ENCODE assay signal across 8 cellular contexts in genomic region chr9:131503626-131504465, GRCh38. TPM values are rescaled to one million over a fixed set of nuclear protein-coding genes. Genes with fewer than 3 reads are reported as not detected.
A peak's percentile ranks its signal among the peaks of the same experiment; 100 is the strongest.
DNase-seq lines count a peak whose midpoint lies in the region; ATAC-seq and TF ChIP-seq lines count a peak whose summit lies in the region.

No MANE protein-coding gene starts in this region.

- no peak for TF ChIP-seq CTCF in BE2C (IDR thresholded peaks at IDR 0.05; ENCODE audit: low read depth, low read length)
- no peak for TF ChIP-seq CTCF in WERI-Rb-1 (IDR thresholded peaks at IDR 0.05; ENCODE audit: low read depth, low read length)

- H3K36me3 Mint-ChIP-seq in stimulated activated memory B cell treated with anti-CD40 and anti-IgM and Interleukin-4, amounts not matched to agents 10 μg/mL and 1 μg/mL and 100 μg/mL, for 72 hours = peaks cover 15% of the 10 kb centered on the region

- peak overlapping the region; percentile 83 for H3K4me2 ChIP-seq in mesenchymal stem cell (ENCODE audit: low read length, poor library complexity, severe bottlenecking)

- H3K36me3 ChIP-seq in BE2C (peaks cover 23% of the 10 kb centered on the region), WERI-Rb-1 (peaks cover 45% of the 10 kb centered on the region), mesenchymal stem cell (ENCODE audit: control insufficient read depth in 1 of 2, insufficient read depth in 2 of 2, low read depth in 1 of 2, low read length in 2 of 2) (peaks cover 33 to 41% of the 10 kb centered on the region in 2 experiments)

- peak overlapping the region; percentile 74 for H2AFZ ChIP-seq in mesenchymal stem cell (ENCODE audit: low read depth, low read length)

- H2BK12ac ChIP-seq in mesenchymal stem cell (ENCODE audit: low read length in 2 of 2) = peak overlapping the region in 1 of 2 experiments; percentile 51

- peaks cover 48% of the 10 kb centered on the region for H3K4me1 Mint-ChIP-seq in stimulated activated memory B cell treated with anti-CD40 and anti-IgM and Interleukin-4, amounts not matched to agents 10 μg/mL and 1 μg/mL and 100 μg/mL, for 72 hours

- H3K9me3 ChIP-seq in BE2C = no peaks in the 10 kb centered on the region
- H3K9me3 ChIP-seq in WERI-Rb-1 (ENCODE audit: severe bottlenecking) = no peaks in the 10 kb centered on the region
- no peaks in the 10 kb centered on the region for H3K9me3 ChIP-seq in mesenchymal stem cell (ENCODE audit: control insufficient read depth, low read length)

- H3K9me3 Mint-ChIP-seq in stimulated activated memory B cell treated with anti-CD40 and anti-IgM and Interleukin-4, amounts not matched to agents 10 μg/mL and 1 μg/mL and 100 μg/mL, for 72 hours = no peaks in the 10 kb centered on the region

- WGBS in mesenchymal stem cell = 46% methylated on average over 27 of the region's 32 CpGs

- H3K27ac ChIP-seq in WERI-Rb-1 (peak overlapping the region; percentile 79), mesenchymal stem cell (ENCODE audit: low read length, poor library complexity, severe bottlenecking) (no peak overlapping the region)

- H3K4ac ChIP-seq in mesenchymal stem cell (ENCODE audit: low read depth in 1 of 2, low read length in 2 of 2) = peak overlapping the region in 1 of 2 experiments; percentile 83

- H2BK15ac ChIP-seq in mesenchymal stem cell (ENCODE audit: low read depth, poor library complexity, severe bottlenecking) = no peak overlapping the region

- peak overlapping the region; percentile 81 for H3K27ac Mint-ChIP-seq in stimulated activated memory B cell treated with anti-CD40 and anti-IgM and Interleukin-4, amounts not matched to agents 10 μg/mL and 1 μg/mL and 100 μg/mL, for 72 hours

- H3K4me3 ChIP-seq in BE2C (ENCODE audit: low read depth, low read length) (peak overlapping the region; percentile 86), WERI-Rb-1 (ENCODE audit: low read depth, low read length) (peak overlapping the region; percentile 85), mesenchymal stem cell (ENCODE audit: insufficient read depth in 1 of 2, low read depth in 1 of 2, low read length in 2 of 2) (peak overlapping the region; percentile 65 to 91)

- no peak overlapping the region for H4K91ac ChIP-seq in mesenchymal stem cell (ENCODE audit: low read length)

- no peaks in the 10 kb centered on the region for H3K27me3 Mint-ChIP-seq in stimulated activated memory B cell treated with anti-CD40 and anti-IgM and Interleukin-4, amounts not matched to agents 10 μg/mL and 1 μg/mL and 100 μg/mL, for 72 hours

- ATAC-seq in stimulated activated memory B cell treated with anti-CD40 and anti-IgM and Interleukin-4, amounts not matched to agents 10 μg/mL and 1 μg/mL and 100 μg/mL, for 72 hours = peak; percentile 6
- no peak for ATAC-seq in HG03442 (IDR thresholded peaks at IDR 0.05; ENCODE audit: unreplicated experiment)

- H3K27me3 ChIP-seq in BE2C (no peaks in the 10 kb centered on the region), WERI-Rb-1 (ENCODE audit: insufficient read depth, low read depth, severe bottlenecking) (no peaks in the 10 kb centered on the region), mesenchymal stem cell (ENCODE audit: control insufficient read depth in 1 of 2, insufficient read depth in 1 of 2, low read length in 2 of 2) (no peaks in the 10 kb centered on the region)

- H4K8ac ChIP-seq in mesenchymal stem cell (ENCODE audit: low read length) = no peak overlapping the region

- H3K18ac ChIP-seq in mesenchymal stem cell (ENCODE audit: low read depth in 1 of 2, low read length in 2 of 2) = peak overlapping the region in 1 of 2 experiments; percentile 73

- H3K4me1 ChIP-seq in BE2C (no peaks in the 10 kb centered on the region), mesenchymal stem cell (ENCODE audit: control insufficient read depth, insufficient read depth, low read depth, low read length) (peaks cover 24% of the 10 kb centered on the region)

- peak overlapping the region; percentile 86 for H3K9ac ChIP-seq in mesenchymal stem cell (ENCODE audit: low read length)

- H3K14ac ChIP-seq in mesenchymal stem cell (ENCODE audit: low read length in 2 of 2) = peak overlapping the region in 1 of 2 experiments; percentile 97

- no peak overlapping the region for H2BK120ac ChIP-seq in mesenchymal stem cell (ENCODE audit: low read depth, low read length)

- H3K23ac ChIP-seq in mesenchymal stem cell (ENCODE audit: low read length in 2 of 2) = peak overlapping the region in 1 of 2 experiments; percentile 37

- no peak overlapping the region for H2BK5ac ChIP-seq in mesenchymal stem cell (ENCODE audit: low read depth, low read length, poor library complexity, severe bottlenecking)

- DNase-seq in BE2C (no peak), HK-2 (ENCODE audit: unreplicated experiment) (peak; percentile 61), WERI-Rb-1 (peak; percentile 66), mesenchymal stem cell (peak; percentile 62), middle frontal gyrus (ENCODE audit: extremely low spot score, low spot score) (no peak)
- DNase-seq in central memory CD4-positive, alpha-beta T cell = peak; percentile 59

- H3K79me1 ChIP-seq in mesenchymal stem cell (replicated peaks; ENCODE audit: low read length, poor library complexity, severe bottlenecking) = peaks cover 25% of the 10 kb centered on the region

- peak overlapping the region; percentile 84 for H3K4me3 Mint-ChIP-seq in stimulated activated memory B cell treated with anti-CD40 and anti-IgM and Interleukin-4, amounts not matched to agents 10 μg/mL and 1 μg/mL and 100 μg/mL, for 72 hours

- H2AK5ac ChIP-seq in mesenchymal stem cell (ENCODE audit: low read length, severe bottlenecking) = no peak overlapping the region

RNA-seq across cellular contexts. Expression of gene POMT1, which starts 1.1 kb away (rescaled TPM):
- polyA plus RNA-seq in BE2C (2012; ENCODE audit: insufficient read depth, insufficient read length, low read depth) = 45.4 TPM
- 21.3 TPM for polyA plus RNA-seq in mesenchymal stem cell (2013, experiment 1 of 2)
- 20.1 TPM for polyA plus RNA-seq in mesenchymal stem cell (2013, experiment 2 of 2)

RNA-seq across cellular contexts. Expression of gene UCK1, which starts 27.2 kb away (rescaled TPM):
- 58.4 TPM for polyA plus RNA-seq in BE2C (2012; ENCODE audit: insufficient read depth, insufficient read length, low read depth)
- 14.0 TPM for polyA plus RNA-seq in mesenchymal stem cell (2013, experiment 1 of 2)
- 14.2 TPM for polyA plus RNA-seq in mesenchymal stem cell (2013, experiment 2 of 2)

RNA-seq across cellular contexts. Expression of gene PRRT1B, which starts 41.5 kb away (rescaled TPM):
- polyA plus RNA-seq in BE2C (2012; ENCODE audit: insufficient read depth, insufficient read length, low read depth) = not detected
- not detected for polyA plus RNA-seq in mesenchymal stem cell (2013, experiment 1 of 2)
- not detected for polyA plus RNA-seq in mesenchymal stem cell (2013, experiment 2 of 2)

Comparison
In these comparisons a context has a peak if more than half of its experiments do, and no peak if none do; other contexts are left out.
1. DNase-seq: peak in HK-2 (single experiment), WERI-Rb-1 (single experiment), central memory CD4-positive, alpha-beta T cell (single experiment) and mesenchymal stem cell (single experiment); none in BE2C (single experiment) and middle frontal gyrus (single experiment).
2. Peak in every context shown above with its lines, with median percentiles within 50 percentile points of each other: H3K4me3 ChIP-seq.